8 cellular contexts compared by ENCODE assay signal in genomic region chr9:37309136-37309535, GRCh38.
DNase-seq lines count a peak whose midpoint lies in the region; ATAC-seq and TF ChIP-seq lines count a peak whose summit lies in the region.

No MANE protein-coding gene starts in this region.

- peak overlapping the region; percentile 61; the same call in 1 of the 2 replicates for H3K4me3 Mint-ChIP-seq in HFFc6
- H3K4me3 Mint-ChIP-seq in activated T-helper 17 cell treated with anti-CD3 and anti-CD28 coated beads, Interleukin-2, amount 50 U/mL, for 72 hours = no peak overlapping the region
- H3K4me3 Mint-ChIP-seq in neural crest cell = no peak overlapping the region
- H3K4me3 Mint-ChIP-seq in CD8-positive, alpha-beta memory T cell = no peak overlapping the region

- H3K9me3 ChIP-seq in CD8-positive, alpha-beta memory T cell (ENCODE audit: low read length) = no peaks in the 10 kb centered on the region

- no peak overlapping the region for H3K4me3 ChIP-seq in CD8-positive, alpha-beta memory T cell (ENCODE audit: low read length)

- peaks cover 43% of the 10 kb centered on the region for H3K4me1 Mint-ChIP-seq in HFFc6 (ENCODE audit: low read depth)
- no peaks in the 10 kb centered on the region for H3K4me1 Mint-ChIP-seq in activated T-helper 17 cell treated with anti-CD3 and anti-CD28 coated beads, Interleukin-2, amount 50 U/mL, for 72 hours
- no peaks in the 10 kb centered on the region for H3K4me1 Mint-ChIP-seq in neural crest cell
- H3K4me1 Mint-ChIP-seq in CD8-positive, alpha-beta memory T cell = peaks cover 14 to 15% (median 14%) of the 10 kb centered on the region in 3 donors

- no peak overlapping the region for H3K27ac ChIP-seq in CD8-positive, alpha-beta memory T cell (ENCODE audit: low read depth, low read length)

- POLR2A ChIA-PET in CD8-positive, alpha-beta memory T cell (lab: Charles Lee) = interaction anchor here (0.6 kb wide), 1 partner anchor 12 kb away, joined by 4 read pairs; no protein-coding TSS in a partner anchor

- ATAC-seq in activated T-helper 17 cell treated with anti-CD3 and anti-CD28 coated beads, Interleukin-2, amount 50 U/mL, for 72 hours (replicated peaks) = peak; percentile 62
- no peak for ATAC-seq in GM18861 (IDR thresholded peaks at IDR 0.05; ENCODE audit: unreplicated experiment)

- H3K36me3 Mint-ChIP-seq in HFFc6 (ENCODE audit: low read depth) = peaks cover 6% of the 10 kb centered on the region; the same call in 1 of the 2 replicates
- peaks cover 29% of the 10 kb centered on the region for H3K36me3 Mint-ChIP-seq in activated T-helper 17 cell treated with anti-CD3 and anti-CD28 coated beads, Interleukin-2, amount 50 U/mL, for 72 hours (ENCODE audit: low read depth)
- peaks cover 4% of the 10 kb centered on the region for H3K36me3 Mint-ChIP-seq in neural crest cell (ENCODE audit: low read depth)
- H3K36me3 Mint-ChIP-seq in CD8-positive, alpha-beta memory T cell = peaks cover 7 to 51% (median 11%) of the 10 kb centered on the region in 3 donors

- no peaks in the 10 kb centered on the region for H3K9me3 Mint-ChIP-seq in HFFc6
- no peaks in the 10 kb centered on the region for H3K9me3 Mint-ChIP-seq in activated T-helper 17 cell treated with anti-CD3 and anti-CD28 coated beads, Interleukin-2, amount 50 U/mL, for 72 hours
- H3K9me3 Mint-ChIP-seq in neural crest cell = no peaks in the 10 kb centered on the region
- H3K9me3 Mint-ChIP-seq in CD8-positive, alpha-beta memory T cell = no peaks in the 10 kb centered on the region

- no peaks in the 10 kb centered on the region for H3K27me3 ChIP-seq in CD8-positive, alpha-beta memory T cell (ENCODE audit: insufficient read depth, low read length, poor library complexity, severe bottlenecking)

- DNase-seq in ELR (ENCODE audit: low read depth) (peak; percentile 59), HFFc6 (peak; percentile 72), neural crest cell (ENCODE audit: low read depth, low spot score) (no peak), RKO (ENCODE audit: low spot score) (no peak), hypothalamus (lab: John Stamatoyannopoulos, UW) (no peak)
- DNase-seq in CD8-positive, alpha-beta memory T cell = no peak

- no peaks in the 10 kb centered on the region; the same call in 1 of the 2 replicates for H3K27me3 Mint-ChIP-seq in HFFc6 (ENCODE audit: insufficient read depth)
- H3K27me3 Mint-ChIP-seq in activated T-helper 17 cell treated with anti-CD3 and anti-CD28 coated beads, Interleukin-2, amount 50 U/mL, for 72 hours = no peaks in the 10 kb centered on the region
- no peaks in the 10 kb centered on the region for H3K27me3 Mint-ChIP-seq in neural crest cell (ENCODE audit: low read depth)
- H3K27me3 Mint-ChIP-seq in CD8-positive, alpha-beta memory T cell = no peaks in the 10 kb centered on the region

- H3K27ac Mint-ChIP-seq in HFFc6 (peak overlapping the region; percentile 83), neural crest cell (ENCODE audit: unreplicated experiment) (no peak overlapping the region)
- H3K27ac Mint-ChIP-seq in activated T-helper 17 cell treated with anti-CD3 and anti-CD28 coated beads, Interleukin-2, amount 50 U/mL, for 72 hours = no peak overlapping the region
- H3K27ac Mint-ChIP-seq in CD8-positive, alpha-beta memory T cell = no peak overlapping the region

- TF ChIP-seq CTCF in HFFc6 (IDR thresholded peaks at IDR 0.05) (peak; percentile 58), neural crest cell (conservative IDR thresholded peaks at IDR 0.05) (peak; percentile 30)

- CTCF ChIA-PET in CD8-positive, alpha-beta memory T cell (lab: Charles Lee) = no interaction called here

- no peaks in the 10 kb centered on the region for H3K4me1 ChIP-seq in CD8-positive, alpha-beta memory T cell (ENCODE audit: insufficient read depth, low read length)

- H3K36me3 ChIP-seq in CD8-positive, alpha-beta memory T cell (ENCODE audit: insufficient read depth, low read length) = no peaks in the 10 kb centered on the region

Comparison
In these comparisons a context has a peak if more than half of its experiments do, and no peak if none do; other contexts are left out.
1. DNase-seq: peak in ELR (single experiment) and HFFc6 (single experiment); none in neural crest cell (single experiment), RKO (single experiment), hypothalamus (0 of 51) and CD8-positive, alpha-beta memory T cell (0 of 5).